18 cellular contexts compared by ENCODE assay signal in genomic region chr2:157174321-157174720, GRCh38.
DNase-seq lines count a peak whose midpoint lies in the region; ATAC-seq and TF ChIP-seq lines count a peak whose summit lies in the region.
"Had no signal": no experiment of that assay in that cellular context is flagged by ENCODE, and none has a peak within 500 bp of the region (broad histone marks: within the 10 kb centered on the region; RNA-seq: fewer than 3 reads in every experiment).

No MANE protein-coding gene starts in this region.

- H3K9me3 ChIP-seq in smooth muscle cell (replicated peaks; ENCODE audit: low read depth): no peaks in the 10 kb centered on the region
- no peaks in the 10 kb centered on the region for H3K9me3 ChIP-seq in T-helper 17 cell (ENCODE audit: control insufficient read depth, low read length, poor library complexity, severe bottlenecking)
- H3K9me3 ChIP-seq: left lung had no signal

- no peaks in the 10 kb centered on the region for H3K79me2 ChIP-seq in smooth muscle cell (ENCODE audit: low read depth)

- intact Hi-C loops in posterior vena cava (cut with DNase I): no loop called here

- peak overlapping the region; percentile 26 for H3K4me2 ChIP-seq in smooth muscle cell

- H3K27ac ChIP-seq in smooth muscle cell (ENCODE audit: low read depth): peak overlapping the region; percentile 83

- no peak overlapping the region for H3K4me3 Mint-ChIP-seq in T-helper 17 cell
- H3K4me3 Mint-ChIP-seq: activated CD4-positive, alpha-beta T cell treated with anti-CD3 and anti-CD28 coated beads for 36 hours; T-helper 2 cell treated with Interferon-gamma antibody and Interleukin-4, amounts not matched to agents 5 μg/mL and 100 μg/mL, for 36 hours had no signal

- no peak overlapping the region for H2AFZ ChIP-seq in smooth muscle cell (ENCODE audit: low read depth)

- H3K27ac Mint-ChIP-seq in T-helper 17 cell: no peak overlapping the region
- H3K27ac Mint-ChIP-seq: activated CD4-positive, alpha-beta T cell treated with anti-CD3 and anti-CD28 coated beads for 36 hours; T-helper 2 cell treated with Interferon-gamma antibody and Interleukin-4, amounts not matched to agents 5 μg/mL and 100 μg/mL, for 36 hours had no signal

- no peaks in the 10 kb centered on the region for H3K36me3 ChIP-seq in smooth muscle cell (ENCODE audit: low read depth)
- H3K36me3 ChIP-seq: left lung had no signal

- no peaks in the 10 kb centered on the region for H3K4me1 Mint-ChIP-seq in T-helper 17 cell
- H3K4me1 Mint-ChIP-seq: activated CD4-positive, alpha-beta T cell treated with anti-CD3 and anti-CD28 coated beads for 36 hours had no signal

- ATAC-seq in T-helper 17 cell: no peak
- no peak for ATAC-seq in HG03460 (IDR thresholded peaks at IDR 0.05; ENCODE audit: unreplicated experiment)
- ATAC-seq: activated CD4-positive, alpha-beta T cell treated with anti-CD3 and anti-CD28 coated beads for 36 hours had no signal

- H3K27me3 Mint-ChIP-seq in T-helper 17 cell: peaks cover 23% of the 10 kb centered on the region

- no peaks in the 10 kb centered on the region for H3K4me1 ChIP-seq in smooth muscle cell (ENCODE audit: low read depth)
- H3K4me1 ChIP-seq: left lung had no signal

- WGBS in smooth muscle cell (ENCODE audit: low lambda C conversion rate): 86% methylated on average over 2 of the region's 2 CpGs

- no peaks in the 10 kb centered on the region for H3K27me3 ChIP-seq in smooth muscle cell (ENCODE audit: low read depth)
- H3K27me3 ChIP-seq: left lung had no signal

- peak; percentile 43 for DNase-seq in EH (ENCODE audit: low read depth)
- DNase-seq in fibroblast of mammary gland (ENCODE audit: low read depth): peak; percentile 67
- DNase-seq in smooth muscle cell (lab: John Stamatoyannopoulos, UW; ENCODE audit: unreplicated experiment): no peak
- no peak for DNase-seq in T-helper 17 cell
- no peak for DNase-seq in glomerular visceral epithelial cell (ENCODE audit: extremely low spot score)
- no peak for DNase-seq in posterior vena cava (ENCODE audit: low spot score)
- DNase-seq: activated CD4-positive, alpha-beta T cell treated with anti-CD3 and anti-CD28 coated beads for 36 hours; activated naive CD4-positive, alpha-beta T cell; COR-L47; left lung; NCI-H345; posterior cingulate gyrus; Right ventricle myocardium superior; stimulated activated CD4-positive, alpha-beta T cell treated with anti-CD3 and anti-CD28 coated beads, Interleukin-12 subunit alpha, Interleukin-12 subunit beta, amount 100 ng/mL, for 4 hours; stimulated activated naive CD4-positive, alpha-beta T cell had no signal

- H3F3A ChIP-seq in smooth muscle cell (ENCODE audit: low read depth): no peaks in the 10 kb centered on the region

- H3K4me3 ChIP-seq in WI38 (ENCODE audit: low read depth, low read length): peak overlapping the region; percentile 29
- H3K4me3 ChIP-seq in fibroblast of mammary gland (ENCODE audit: control insufficient read depth, low read depth, low read length): no peak overlapping the region
- no peak overlapping the region for H3K4me3 ChIP-seq in smooth muscle cell
- H3K4me3 ChIP-seq: left lung had no signal

- H3K36me3 Mint-ChIP-seq in T-helper 17 cell (ENCODE audit: low read depth): no peaks in the 10 kb centered on the region

- no peak overlapping the region for H3K9ac ChIP-seq in smooth muscle cell (ENCODE audit: low read depth)

- no peaks in the 10 kb centered on the region for H4K20me1 ChIP-seq in smooth muscle cell (ENCODE audit: low read depth)

- no peak for TF ChIP-seq CTCF in WI38 (IDR thresholded peaks at IDR 0.05; ENCODE audit: low read depth, low read length)
- TF ChIP-seq CTCF in fibroblast of mammary gland (conservative IDR thresholded peaks at IDR 0.05; ENCODE audit: control insufficient read depth, insufficient read depth, low read depth, low read length): no peak
- no peak for TF ChIP-seq CTCF in smooth muscle cell (IDR thresholded peaks at IDR 0.05; ENCODE audit: borderline replicate concordance, insufficient read depth, poor library complexity, severe bottlenecking)

Comparison
In these comparisons a context has a peak if more than half of its experiments do, and no peak if none do; other contexts are left out.
1. DNase-seq: peak in EH (single experiment) and fibroblast of mammary gland (single experiment); none in smooth muscle cell (single experiment), T-helper 17 cell (0 of 3), glomerular visceral epithelial cell (single experiment) and posterior vena cava (single experiment).